ENCODE assay signal across 20 cellular contexts in the genomic region with DNA sequence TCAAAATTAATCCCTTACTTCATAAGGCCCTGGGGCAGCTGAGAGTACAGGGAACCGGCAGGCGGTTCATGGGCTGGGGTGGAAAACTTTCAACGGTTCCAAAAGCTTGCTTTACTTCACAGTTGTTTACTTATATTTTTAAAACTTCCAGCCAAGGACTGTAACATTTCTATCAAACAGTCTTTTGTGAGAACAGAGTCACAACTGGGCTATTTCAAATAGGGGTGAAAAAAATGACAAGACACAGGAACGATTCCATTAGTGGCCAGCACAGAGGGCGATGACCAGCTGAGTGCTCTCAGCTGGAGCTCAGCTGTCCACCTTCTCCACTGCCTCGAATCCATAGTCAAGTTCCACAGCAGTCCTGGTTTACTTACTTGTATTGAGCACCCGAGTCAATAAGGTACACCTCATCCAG. TPM values are rescaled to one million over a fixed set of nuclear protein-coding genes. Genes with fewer than 3 reads are reported as not detected.
A peak's percentile ranks its signal among the peaks of the same experiment; 100 is the strongest.
DNase-seq lines count a peak whose midpoint lies in the region; ATAC-seq and TF ChIP-seq lines count a peak whose summit lies in the region.
"Had no signal": no experiment of that assay in that cellular context is flagged by ENCODE, and none has a peak within 500 bp of the region (broad histone marks: within the 10 kb centered on the region; RNA-seq: fewer than 3 reads in every experiment).

No MANE protein-coding gene starts in this region.

- TF ChIP-seq POLR2A in esophagus squamous epithelium (IDR thresholded peaks at IDR 0.05) (no peak), thyroid gland (IDR thresholded peaks at IDR 0.05) (no peak)

- H3K4me3 ChIP-seq in esophagus squamous epithelium (no peak overlapping the region), rectal smooth muscle tissue (ENCODE audit: low read length) (no peak overlapping the region), thyroid gland (replicated peaks in 1 of 3) (no peak overlapping the region)
- H3K4me3 ChIP-seq: GM12878, HAP-1 had no signal

- H3K4me1 ChIP-seq in esophagus squamous epithelium: peaks cover 0 to 10% (median 6%) of the 10 kb centered on the region in 3 donors
- peaks cover 14% of the 10 kb centered on the region for H3K4me1 ChIP-seq in rectal smooth muscle tissue (ENCODE audit: control insufficient read depth, insufficient read depth, low read length)
- H3K4me1 ChIP-seq in thyroid gland: peaks cover 0 to 4% of the 10 kb centered on the region in 2 donors
- H3K4me1 ChIP-seq: HAP-1 had no signal

- 68 to 78% methylated on average over 5 to 7 of the region's 7 CpGs for WGBS in esophagus squamous epithelium, 2 donors
- WGBS in thyroid gland, 2 donors: 93 to 94% methylated on average over 7 of the region's 7 CpGs

- H3K9ac ChIP-seq in rectal smooth muscle tissue (ENCODE audit: low read length): no peak overlapping the region

- no peaks in the 10 kb centered on the region for H3K27me3 ChIP-seq in esophagus squamous epithelium
- no peaks in the 10 kb centered on the region for H3K27me3 ChIP-seq in rectal smooth muscle tissue (ENCODE audit: control insufficient read depth, insufficient read depth, low read length)
- no peaks in the 10 kb centered on the region for H3K27me3 ChIP-seq in thyroid gland

- intact Hi-C loops in esophagus squamous epithelium (cut with DNase I) (no loop called here), thyroid gland (cut with DNase I) (no loop called here)

- H3K36me3 ChIP-seq in esophagus squamous epithelium (peaks cover 4 to 100% (median 22%) of the 10 kb centered on the region in 3 donors), rectal smooth muscle tissue (ENCODE audit: control insufficient read depth, insufficient read depth, low read length) (peaks cover 23% of the 10 kb centered on the region), thyroid gland (peaks cover 23 to 37% of the 10 kb centered on the region in 2 donors)

- H3K27ac ChIP-seq in caudate nucleus (ENCODE audit: low read depth, low read length) (peak overlapping the region; percentile 68), esophagus squamous epithelium (peak overlapping the region in 3 of 4 donors; percentile 41 to 76 (median 71)), rectal smooth muscle tissue (ENCODE audit: low read depth, low read length) (peak overlapping the region; percentile 27), thyroid gland (no peak overlapping the region)
- H3K27ac ChIP-seq: HL-60 had no signal

- H3K9me3 ChIP-seq in esophagus squamous epithelium (no peaks in the 10 kb centered on the region), thyroid gland (no peaks in the 10 kb centered on the region)
- H3K9me3 ChIP-seq: HAP-1 had no signal

- no peak for TF ChIP-seq CTCF in esophagus squamous epithelium (IDR thresholded peaks at IDR 0.05)
- TF ChIP-seq CTCF in thyroid gland (IDR thresholded peaks at IDR 0.05): no peak

- ATAC-seq in HG03442 (IDR thresholded peaks at IDR 0.05; ENCODE audit: unreplicated experiment): no peak
- ATAC-seq: GM12878, PC-3 had no signal

- no peak for DNase-seq in caudate nucleus (lab: John Stamatoyannopoulos, UW)
- no peak for DNase-seq in esophagus squamous epithelium (lab: John Stamatoyannopoulos, UW)
- DNase-seq in islet precursor cell: peak; percentile 15
- DNase-seq in thyroid gland: no peak
- no peak for DNase-seq in HuH-7 (ENCODE audit: low spot score)
- DNase-seq in NCI-H2196 treated with DMSO at 0.1 percent for 48 hours (lab: John Stamatoyannopoulos, UW; ENCODE audit: unreplicated experiment): no peak
- DNase-seq: ACHN; Calu3; CD4-positive, alpha-beta T cell; DMS79; KBM-7; NCI-H146; NCI-H446; NCI-H748 treated with DMSO at 0.1 percent for 48 hours; PC-3 had no signal

RNA-seq across cellular contexts. Expression of a gene that starts 48.2 kb away (rescaled TPM):
- total RNA-seq in esophagus squamous epithelium (10 to 100 TPM; 39.0 to 79.3 (median 60.1) TPM), thyroid gland (10 to 100 TPM; 72.7 to 89.0 (median 84.0) TPM)

Comparison
In these comparisons a context has a peak if more than half of its experiments do, and no peak if none do; other contexts are left out.
1. H3K27ac ChIP-seq: peak in caudate nucleus (single experiment), esophagus squamous epithelium (3 of 4) and rectal smooth muscle tissue (single experiment); none in thyroid gland (0 of 3).